In the genomic region with DNA sequence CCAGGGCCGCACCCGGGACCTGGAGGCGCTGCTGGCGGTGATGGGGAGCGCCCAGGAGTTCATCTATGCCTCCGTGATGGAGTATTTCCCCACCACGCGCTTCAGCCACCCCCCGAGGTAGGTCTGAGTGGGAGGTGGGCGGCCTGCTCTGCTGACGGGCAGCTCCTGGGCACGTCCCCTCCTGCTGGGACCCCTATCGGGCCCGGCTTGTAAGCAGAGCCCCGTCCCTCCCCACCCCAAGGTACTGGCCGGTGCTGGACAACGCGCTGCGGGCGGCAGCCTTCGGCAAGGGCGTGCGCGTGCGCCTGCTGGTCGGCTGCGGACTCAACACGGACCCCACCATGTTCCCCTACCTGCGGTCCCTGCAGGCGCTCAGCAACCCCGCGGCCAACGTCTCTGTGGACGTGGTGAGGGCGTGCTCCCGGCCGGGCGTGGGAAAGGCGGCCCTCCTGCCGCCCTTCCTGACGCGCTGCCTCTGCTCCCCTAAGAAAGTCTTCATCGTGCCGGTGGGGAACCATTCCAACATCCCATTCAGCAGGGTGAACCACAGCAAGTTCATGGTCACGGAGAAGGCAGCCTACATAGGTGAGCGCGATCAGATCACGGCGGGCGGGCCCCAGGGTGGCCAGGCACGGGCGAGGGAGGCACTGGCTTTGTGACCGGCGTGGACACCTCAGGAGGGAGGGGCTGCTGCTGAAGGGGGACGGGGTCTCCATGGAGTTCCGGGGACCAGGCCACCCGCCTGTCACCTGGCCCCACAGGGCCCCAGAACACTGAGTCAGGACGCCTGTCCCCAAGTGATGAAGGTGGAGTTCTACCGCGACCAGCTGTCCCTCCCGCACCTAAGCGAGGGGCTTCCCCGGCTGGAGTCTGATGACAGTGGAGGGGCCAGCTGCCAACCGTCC, we compare ENCODE assay signal across 14 cellular contexts. TPM values are rescaled to one million over a fixed set of nuclear protein-coding genes. Genes with fewer than 3 reads are reported as not detected.
DNase-seq lines count a peak whose midpoint lies in the region; ATAC-seq and TF ChIP-seq lines count a peak whose summit lies in the region.
"Had no signal": no experiment of that assay in that cellular context is flagged by ENCODE, and none has a peak within 500 bp of the region (broad histone marks: within the 10 kb centered on the region; RNA-seq: fewer than 3 reads in every experiment).

No MANE protein-coding gene starts in this region.

- no peak for DNase-seq in CD8-positive, alpha-beta T cell
- DNase-seq in SJCRH30 (no peak), iPS DF 6.9 (ENCODE audit: low read depth, low spot score) (no peak), retina (peak; percentile 71), NCI-H82 treated with DMSO at 0.1 percent for 48 hours (lab: John Stamatoyannopoulos, UW; ENCODE audit: unreplicated experiment) (no peak), dedifferentiated amniotic fluid mesenchymal stem cell (ENCODE audit: extremely low spot score) (no peak), NOMO-1 treated with dmso at 0.1 percent for 144 hours (lab: John Stamatoyannopoulos, UW; ENCODE audit: unreplicated experiment) (no peak)
- DNase-seq: activated gamma-delta T cell; NCI-H526; stimulated activated CD4-positive, alpha-beta T cell treated with anti-CD3 and anti-CD28 coated beads, Interleukin-4, amount 100 ng/mL, for 1 hour; T-helper 2 cell had no signal

- no peak overlapping the region for H3K27ac ChIP-seq in CD8-positive, alpha-beta T cell (ENCODE audit: low read depth, low read length)
- H3K27ac ChIP-seq in SJCRH30 (no peak overlapping the region), iPS DF 6.9 (ENCODE audit: low read length) (no peak overlapping the region)
- H3K27ac ChIP-seq: epithelial cell of prostate had no signal

- H3K27ac Mint-ChIP-seq in CD8-positive, alpha-beta T cell, result no peak overlapping the region

- no peaks in the 10 kb centered on the region for H3K36me3 Mint-ChIP-seq in CD8-positive, alpha-beta T cell

- intact Hi-C loops in CD8-positive, alpha-beta T cell (cut with DNase I, micrococcal nuclease), result no loop called here

- peaks cover 6% of the 10 kb centered on the region for H3K4me1 Mint-ChIP-seq in CD8-positive, alpha-beta T cell (ENCODE audit: low read depth)

- POLR2A ChIA-PET in CD8-positive, alpha-beta T cell (lab: Charles Lee), result no interaction called here

- H3K4me3 ChIP-seq in CD8-positive, alpha-beta T cell (ENCODE audit: low read depth, low read length), result no peak overlapping the region
- H3K4me3 ChIP-seq in SJCRH30, result peak overlapping the region; percentile 56
- peak overlapping the region; percentile 40; the same call in 1 of the 2 replicates for H3K4me3 ChIP-seq in iPS DF 6.9 (ENCODE audit: low read length)

- H3K27me3 Mint-ChIP-seq in CD8-positive, alpha-beta T cell (ENCODE audit: low read depth), result peaks cover 6% of the 10 kb centered on the region

- H3K9me3 Mint-ChIP-seq in CD8-positive, alpha-beta T cell, result no peaks in the 10 kb centered on the region

- H3K4me1 ChIP-seq in CD8-positive, alpha-beta T cell (ENCODE audit: insufficient read depth, low read length), result no peaks in the 10 kb centered on the region
- H3K4me1 ChIP-seq in SJCRH30 (no peaks in the 10 kb centered on the region; the same call in 1 of the 2 replicates), iPS DF 6.9 (ENCODE audit: control insufficient read depth, insufficient read depth, low read length) (no peaks in the 10 kb centered on the region; the same call in 1 of the 2 replicates)

- TF ChIP-seq CTCF in CD8-positive, alpha-beta T cell (IDR thresholded peaks at IDR 0.05), result no peak

- peak overlapping the region; percentile 61 for H3K4me3 Mint-ChIP-seq in CD8-positive, alpha-beta T cell

- ATAC-seq in CD8-positive, alpha-beta T cell, result no peak
- ATAC-seq in HG02798 (IDR thresholded peaks at IDR 0.05; ENCODE audit: poor library complexity, unreplicated experiment), result no peak

- no CpG with 5 or more reads among the region's 64 CpGs for WGBS in iPS DF 6.9 (ENCODE audit: insufficient coverage, insufficient read length)

- no peaks in the 10 kb centered on the region for H3K9me3 ChIP-seq in CD8-positive, alpha-beta T cell (ENCODE audit: low read length)
- no peaks in the 10 kb centered on the region for H3K9me3 ChIP-seq in SJCRH30 (replicated peaks)
- H3K9me3 ChIP-seq in iPS DF 6.9 (ENCODE audit: control insufficient read depth, insufficient read depth, low read length), result no peaks in the 10 kb centered on the region

- CTCF ChIA-PET in CD8-positive, alpha-beta T cell (lab: Charles Lee), result no interaction called here

- H3K36me3 ChIP-seq in CD8-positive, alpha-beta T cell (ENCODE audit: insufficient read depth, low read length), result no peaks in the 10 kb centered on the region
- H3K36me3 ChIP-seq in SJCRH30 (no peaks in the 10 kb centered on the region), iPS DF 6.9 (ENCODE audit: control insufficient read depth, insufficient read depth, low read length) (no peaks in the 10 kb centered on the region)

- no peaks in the 10 kb centered on the region for H3K27me3 ChIP-seq in CD8-positive, alpha-beta T cell (ENCODE audit: insufficient read depth, low read length)
- H3K27me3 ChIP-seq in SJCRH30 (no peaks in the 10 kb centered on the region), iPS DF 6.9 (ENCODE audit: control insufficient read depth, insufficient read depth, low read length) (peaks cover 30% of the 10 kb centered on the region)

RNA-seq across cellular contexts. Expression of gene PLD4, which starts 7.3 kb away (rescaled TPM):
- total RNA-seq in CD8-positive, alpha-beta T cell, result under 1 TPM; 0.31 to 0.43 TPM
- not detected in 2 replicates for total RNA-seq in SJCRH30 (2014; rRNA removed; shearing (Covaris generic))
- total RNA-seq: Daoy had no signal

RNA-seq across cellular contexts. Expression of gene AHNAK2, which starts 46.2 kb away (rescaled TPM):
- total RNA-seq in CD8-positive, alpha-beta T cell, result under 1 TPM; 0.06 to 0.14 TPM
- 1.3 and 1.6 TPM in 2 replicates for total RNA-seq in SJCRH30 (2014; rRNA removed; shearing (Covaris generic))

RNA-seq across cellular contexts. Expression of gene CLBA1, which starts 53.6 kb away (rescaled TPM):
- 1 to 10 TPM in 1 of 2 experiments, under 1 TPM in 1; 0.84 to 1.0 TPM for total RNA-seq in CD8-positive, alpha-beta T cell
- total RNA-seq in SJCRH30 (2014; rRNA removed; shearing (Covaris generic)), result 2.6 and 3.0 TPM in 2 replicates
